ENCODE assay signal across 1 cellular context in genomic region chr14:56108057-56108456, GRCh38.
TF ChIP-seq lines count a peak whose summit lies in the region.

No MANE protein-coding gene starts in this region.

TF ChIP-seq in HepG2, 621 proteins besides CTCF, POLR2A, EP300 and RAD21 (continued from another document):
- TF ChIP-seq MNT (IDR thresholded peaks at IDR 0.05) (no peak), ZNF30 (CRISPR knock-in tag; IDR thresholded peaks at IDR 0.05) (no peak), UBTF (CRISPR knock-in tag; IDR thresholded peaks at IDR 0.05) (no peak), ZNF224 (CRISPR knock-in tag; IDR thresholded peaks at IDR 0.05) (no peak), LRRFIP1 (CRISPR knock-in tag; conservative IDR thresholded peaks at IDR 0.05) (no peak), TFDP1 (CRISPR knock-in tag; IDR thresholded peaks at IDR 0.05; ENCODE audit: borderline replicate concordance) (no peak), CENPBD1 (CRISPR knock-in tag; IDR thresholded peaks at IDR 0.05; ENCODE audit: borderline replicate concordance, low read depth) (no peak), KLF16 (CRISPR knock-in tag; IDR thresholded peaks at IDR 0.05) (no peak)
